8 cellular contexts compared by ENCODE assay signal in the genomic region with DNA sequence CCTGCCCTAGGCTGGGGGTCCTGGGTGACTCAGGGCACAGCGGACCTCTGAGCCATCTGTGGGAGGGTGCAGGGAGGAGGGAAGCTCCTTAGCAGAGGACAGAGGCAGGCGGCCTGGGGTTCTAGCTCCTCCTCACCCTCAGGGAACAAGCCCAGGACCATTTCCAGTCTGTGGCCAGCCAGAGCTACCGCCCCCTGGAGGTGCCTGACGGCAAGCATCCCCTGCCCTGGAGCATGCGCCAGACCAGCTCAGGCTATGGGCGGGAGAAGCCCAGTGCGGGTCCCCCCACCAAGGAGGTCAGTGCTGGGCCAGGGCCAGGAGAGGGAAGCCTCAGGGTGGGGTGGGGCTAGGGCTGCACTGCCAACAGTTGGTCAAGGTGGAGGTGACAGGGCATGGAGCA. TPM values are rescaled to one million over a fixed set of nuclear protein-coding genes. Genes with fewer than 3 reads are reported as not detected.
A peak's percentile ranks its signal among the peaks of the same experiment; 100 is the strongest.
DNase-seq lines count a peak whose midpoint lies in the region; ATAC-seq and TF ChIP-seq lines count a peak whose summit lies in the region.

No MANE protein-coding gene starts in this region.

- no peak overlapping the region for H3K27ac ChIP-seq in SJCRH30

- no peaks in the 10 kb centered on the region for H3K27me3 ChIP-seq in SJCRH30

- H3K36me3 ChIP-seq in SJCRH30 = no peaks in the 10 kb centered on the region

- peak; percentile 68 for TF ChIP-seq CTCF in GM13977 (IDR thresholded peaks at IDR 0.05; ENCODE audit: extremely low read depth, insufficient read depth, missing control alignments)

- ATAC-seq in esophagus mucosa (peak; percentile 41), GM18519 (IDR thresholded peaks at IDR 0.05; ENCODE audit: low FRiP score, unreplicated experiment) (no peak), HG03521 (IDR thresholded peaks at IDR 0.05; ENCODE audit: unreplicated experiment) (no peak), HG02678 (IDR thresholded peaks at IDR 0.05; ENCODE audit: unreplicated experiment) (no peak)

- no peaks in the 10 kb centered on the region for H3K9me3 ChIP-seq in SJCRH30 (replicated peaks)

- DNase-seq in GM13977 (ENCODE audit: low spot score) (no peak), SJCRH30 (peak; percentile 47 to 50), NCI-H1436 (lab: John Stamatoyannopoulos, UW) (no peak)
- DNase-seq in stimulated activated CD4-positive, alpha-beta T cell treated with anti-CD3 and anti-CD28 coated beads, Interleukin-2, amount 100 ng/mL, for 24 hours = peak; percentile 27 to 44

- in situ Hi-C loops in GM13977 (cut with MboI; ENCODE audit: low pct_unique_long_range_greater_than_20kb, low sequenced_read_pairs, unreplicated experiment) = no loop called here

- H3K4me3 ChIP-seq in SJCRH30 = no peak overlapping the region

- H3K4me1 ChIP-seq in SJCRH30 = peaks cover 16% of the 10 kb centered on the region

RNA-seq across cellular contexts. Expression of a gene that starts 26.0 kb away (rescaled TPM):
- total RNA-seq in SJCRH30 (2014; rRNA removed; shearing (Covaris generic)) = 40.2 and 42.1 TPM in 2 replicates
- 0.12 TPM for total RNA-seq in esophagus mucosa

RNA-seq across cellular contexts. Expression of a gene that starts 52.6 kb away (rescaled TPM):
- total RNA-seq in SJCRH30 (2014; rRNA removed; shearing (Covaris generic)) = 42.6 and 50.0 TPM in 2 replicates
- 24.7 TPM for total RNA-seq in esophagus mucosa

RNA-seq across cellular contexts. Expression of a gene that starts 52.7 kb away (rescaled TPM):
- 56.0 and 65.5 TPM in 2 replicates for total RNA-seq in SJCRH30 (2014; rRNA removed; shearing (Covaris generic))
- 44.8 TPM for total RNA-seq in esophagus mucosa

Comparison
In these comparisons a context has a peak if more than half of its experiments do, and no peak if none do; other contexts are left out.
1. DNase-seq: peak in SJCRH30 (2 of 2) and stimulated activated CD4-positive, alpha-beta T cell treated with anti-CD3 and anti-CD28 coated beads, Interleukin-2, amount 100 ng/mL, for 24 hours (2 of 2); none in GM13977 (single experiment) and NCI-H1436 (single experiment).
2. RNA of a gene that starts 26.0 kb away (total RNA-seq): 40.2 to 42.1 TPM in SJCRH30; 0.12 TPM in esophagus mucosa (single experiment); every median in the first group is over 10 times any median in the second.